In genomic region chr20:49634116-49634515, GRCh38 we compare ENCODE assay signal across 20 cellular contexts.
DNase-seq lines count a peak whose midpoint lies in the region; ATAC-seq and TF ChIP-seq lines count a peak whose summit lies in the region.
"Had no signal": no experiment of that assay in that cellular context is flagged by ENCODE, and none has a peak within 500 bp of the region (broad histone marks: within the 10 kb centered on the region; RNA-seq: fewer than 3 reads in every experiment).

No MANE protein-coding gene starts in this region.

- peak overlapping the region; percentile 93 for H3K4me2 ChIP-seq in BLaER1
- H3K4me2 ChIP-seq in SU-DHL-6 (ENCODE audit: low read depth, low read length, poor library complexity, severe bottlenecking), result peak overlapping the region; percentile 64

- H3K36me3 Mint-ChIP-seq in HFFc6 (ENCODE audit: low read depth), result peaks cover 22% of the 10 kb centered on the region
- peaks cover 37% of the 10 kb centered on the region for H3K36me3 Mint-ChIP-seq in activated CD8-positive, alpha-beta T cell treated with anti-CD3 and anti-CD28 coated beads for 36 hours (ENCODE audit: low read depth)

- peaks cover 11% of the 10 kb centered on the region; the same call in 1 of the 2 replicates for H3K36me3 ChIP-seq in BLaER1
- H3K36me3 ChIP-seq in SU-DHL-6 (ENCODE audit: low read length), result peaks cover 26% of the 10 kb centered on the region
- H3K36me3 ChIP-seq in sigmoid colon, result peaks cover 0 to 23% (median 7%) of the 10 kb centered on the region in 4 donors

- H3K9me3 ChIP-seq in BLaER1 (peaks cover under 1% of the 10 kb centered on the region; the same call in 1 of the 2 replicates), SU-DHL-6 (ENCODE audit: insufficient read depth, low read length) (peaks cover under 1% of the 10 kb centered on the region; the same call in 1 of the 2 replicates), sigmoid colon (no peaks in the 10 kb centered on the region)
- H3K9me3 ChIP-seq: Peyer's patch had no signal

- H3K4me1 ChIP-seq in BLaER1 (peaks cover 91% of the 10 kb centered on the region), sigmoid colon (peaks cover 0 to 59% (median 42%) of the 10 kb centered on the region in 4 donors)
- H3K4me1 ChIP-seq: Caco-2, SJSA1 had no signal

- H3K27ac Mint-ChIP-seq in HFFc6, result no peak overlapping the region
- H3K27ac Mint-ChIP-seq in activated CD8-positive, alpha-beta T cell treated with anti-CD3 and anti-CD28 coated beads for 36 hours, result no peak overlapping the region
- H3K27ac Mint-ChIP-seq: CD4-positive, alpha-beta T cell had no signal

- H3F3A ChIP-seq in SU-DHL-6 (ENCODE audit: insufficient read depth), result peaks cover 94% of the 10 kb centered on the region

- no peak overlapping the region for H2AFZ ChIP-seq in SU-DHL-6 (ENCODE audit: low read depth, low read length, severe bottlenecking)

- TF ChIP-seq POLR2A in sigmoid colon (IDR thresholded peaks at IDR 0.05), result no peak

- H3K4me3 ChIP-seq in BLaER1 (no peak overlapping the region), SU-DHL-6 (ENCODE audit: insufficient read depth, low read length, poor library complexity, severe bottlenecking) (peak overlapping the region; percentile 23), sigmoid colon (no peak overlapping the region)
- H3K4me3 ChIP-seq: GM12878, Peyer's patch, SJSA1 had no signal

- DNase-seq in left colon, result no peak
- no peak for DNase-seq in sigmoid colon
- no peak for DNase-seq in HFFc6
- DNase-seq in NOMO-1 treated with dmso at 0.1 percent for 144 hours (lab: John Stamatoyannopoulos, UW; ENCODE audit: unreplicated experiment), result no peak
- DNase-seq in activated CD8-positive, alpha-beta T cell treated with anti-CD3 and anti-CD28 coated beads for 36 hours, result no peak
- DNase-seq: Caco-2; CD4-positive, alpha-beta T cell; DMS153; GF-D8; NCI-H1092; NCI-H1436 treated with DMSO at 0.1 percent for 48 hours; NCI-H345; NCI-H526; Peyer's patch had no signal

- H3K9ac ChIP-seq in BLaER1 (no peak overlapping the region), SU-DHL-6 (ENCODE audit: low read length) (peak overlapping the region; percentile 51)

- H3K27me3 ChIP-seq in BLaER1, result no peaks in the 10 kb centered on the region
- H3K27me3 ChIP-seq in SU-DHL-6 (ENCODE audit: low read length), result no peaks in the 10 kb centered on the region
- no peaks in the 10 kb centered on the region for H3K27me3 ChIP-seq in sigmoid colon
- H3K27me3 ChIP-seq: Peyer's patch, SJSA1 had no signal

- no peak overlapping the region for H3K4me3 Mint-ChIP-seq in HFFc6
- H3K4me3 Mint-ChIP-seq in activated CD8-positive, alpha-beta T cell treated with anti-CD3 and anti-CD28 coated beads for 36 hours, result no peak overlapping the region
- H3K4me3 Mint-ChIP-seq: CD4-positive, alpha-beta T cell had no signal

- ATAC-seq in left colon, result peak; percentile 39
- ATAC-seq in HG03520 (IDR thresholded peaks at IDR 0.05; ENCODE audit: unreplicated experiment), result no peak
- no peak for ATAC-seq in activated CD8-positive, alpha-beta T cell treated with anti-CD3 and anti-CD28 coated beads for 36 hours
- ATAC-seq: GM12878 had no signal

- POLR2A ChIA-PET in activated CD8-positive, alpha-beta T cell treated with anti-CD3 and anti-CD28 coated beads for 36 hours (lab: Charles Lee), result no interaction called here

- intact Hi-C loops in left colon (cut with DNase I, micrococcal nuclease), result no loop called here
- intact Hi-C loops in sigmoid colon (cut with DNase I), result loop anchor here (10.0 kb wide), 1 partner anchor 281 kb away; the partner anchor contains the start of gene SPATA2
- intact Hi-C loops in activated CD8-positive, alpha-beta T cell treated with anti-CD3 and anti-CD28 coated beads for 36 hours (cut with micrococcal nuclease), result no loop called here

- no peak overlapping the region for H3K27ac ChIP-seq in BLaER1
- H3K27ac ChIP-seq in SU-DHL-6 (ENCODE audit: low read depth, low read length), result peak overlapping the region; percentile 97
- peak overlapping the region in 3 of 4 donors; percentile 74 to 81 (median 79) for H3K27ac ChIP-seq in sigmoid colon
- H3K27ac ChIP-seq: 22Rv1, Peyer's patch, SJSA1 had no signal

- no peaks in the 10 kb centered on the region; the same call in 1 of the 2 replicates for H3K79me2 ChIP-seq in SU-DHL-6 (ENCODE audit: insufficient read depth, low read length)

- H3K9me3 Mint-ChIP-seq in HFFc6, result no peaks in the 10 kb centered on the region; the same call in 1 of the 2 replicates
- no peaks in the 10 kb centered on the region for H3K9me3 Mint-ChIP-seq in activated CD8-positive, alpha-beta T cell treated with anti-CD3 and anti-CD28 coated beads for 36 hours
- H3K9me3 Mint-ChIP-seq: CD4-positive, alpha-beta T cell had no signal

- WGBS in sigmoid colon, 2 donors, result 40 to 76% methylated on average over 5 of the region's 5 CpGs

- TF ChIP-seq EP300 in sigmoid colon (IDR thresholded peaks at IDR 0.05), result no peak

- H3K9me2 ChIP-seq in SU-DHL-6 (replicated peaks; ENCODE audit: insufficient read depth, low read length), result no peaks in the 10 kb centered on the region

- no peak for TF ChIP-seq CTCF in SU-DHL-6 (IDR thresholded peaks at IDR 0.05; ENCODE audit: insufficient read depth, low read length, poor library complexity, severe bottlenecking)
- TF ChIP-seq CTCF in sigmoid colon (IDR thresholded peaks at IDR 0.05), result no peak
- no peak for TF ChIP-seq CTCF in HFFc6 (IDR thresholded peaks at IDR 0.05)
- no peak for TF ChIP-seq CTCF in activated CD8-positive, alpha-beta T cell treated with anti-CD3 and anti-CD28 coated beads for 36 hours (IDR thresholded peaks at IDR 0.05)

- H3K4me1 Mint-ChIP-seq in HFFc6 (ENCODE audit: low read depth), result no peaks in the 10 kb centered on the region
- peaks cover 2% of the 10 kb centered on the region for H3K4me1 Mint-ChIP-seq in activated CD8-positive, alpha-beta T cell treated with anti-CD3 and anti-CD28 coated beads for 36 hours (ENCODE audit: low read depth)

- H3K27me3 Mint-ChIP-seq in HFFc6 (ENCODE audit: insufficient read depth), result no peaks in the 10 kb centered on the region
- no peaks in the 10 kb centered on the region for H3K27me3 Mint-ChIP-seq in activated CD8-positive, alpha-beta T cell treated with anti-CD3 and anti-CD28 coated beads for 36 hours
- H3K27me3 Mint-ChIP-seq: CD4-positive, alpha-beta T cell had no signal

- CTCF ChIA-PET in activated CD8-positive, alpha-beta T cell treated with anti-CD3 and anti-CD28 coated beads for 36 hours (lab: Charles Lee), result interaction anchor here (1.1 kb wide), 1 partner anchor 211 kb away, joined by 3 read pairs; no protein-coding TSS in a partner anchor

- H4K20me1 ChIP-seq in BLaER1 (peaks cover 28% of the 10 kb centered on the region), SU-DHL-6 (ENCODE audit: low read depth, low read length) (no peaks in the 10 kb centered on the region)
